In the genomic region with DNA sequence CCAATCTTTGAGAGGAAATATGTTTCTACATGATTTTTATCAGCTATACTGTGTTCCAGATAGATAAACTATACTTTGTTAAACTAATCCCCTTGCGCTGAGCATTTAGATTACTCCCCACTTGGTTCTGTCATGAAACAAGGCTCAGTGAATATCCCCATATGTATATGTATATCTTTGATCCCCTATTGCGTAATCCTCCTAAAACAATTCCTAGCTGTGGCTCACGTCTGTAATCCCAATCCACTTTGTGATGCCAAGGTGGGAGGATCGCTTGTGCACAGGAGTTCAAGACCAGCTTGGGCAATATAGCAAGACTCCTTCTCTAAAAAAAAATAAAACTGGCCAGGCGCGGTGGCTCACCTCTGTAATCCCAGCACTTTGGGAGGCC, we compare ENCODE assay signal across 1 cellular context.
TF ChIP-seq lines count a peak whose summit lies in the region.

No MANE protein-coding gene starts in this region.

TF ChIP-seq in HepG2, 621 proteins besides CTCF, POLR2A, EP300 and RAD21:
- TF ChIP-seq, protein P1, sequence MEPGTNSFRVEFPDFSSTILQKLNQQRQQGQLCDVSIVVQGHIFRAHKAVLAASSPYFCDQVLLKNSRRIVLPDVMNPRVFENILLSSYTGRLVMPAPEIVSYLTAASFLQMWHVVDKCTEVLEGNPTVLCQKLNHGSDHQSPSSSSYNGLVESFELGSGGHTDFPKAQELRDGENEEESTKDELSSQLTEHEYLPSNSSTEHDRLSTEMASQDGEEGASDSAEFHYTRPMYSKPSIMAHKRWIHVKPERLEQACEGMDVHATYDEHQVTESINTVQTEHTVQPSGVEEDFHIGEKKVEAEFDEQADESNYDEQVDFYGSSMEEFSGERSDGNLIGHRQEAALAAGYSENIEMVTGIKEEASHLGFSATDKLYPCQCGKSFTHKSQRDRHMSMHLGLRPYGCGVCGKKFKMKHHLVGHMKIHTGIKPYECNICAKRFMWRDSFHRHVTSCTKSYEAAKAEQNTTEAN (CRISPR knock-in tag; conservative IDR thresholded peaks at IDR 0.05), result no peak
- TF ChIP-seq CEBPG (CRISPR knock-in tag; IDR thresholded peaks at IDR 0.05), result peak; percentile 79
- TF ChIP-seq CEBPB (IDR thresholded peaks at IDR 0.05; ENCODE audit: borderline replicate concordance, low read depth, low read length), result peak; percentile 93
- no peak for TF ChIP-seq ZFP36L2 (CRISPR knock-in tag; IDR thresholded peaks at IDR 0.05)
